Comparison of ENCODE assay signal across 28 cellular contexts in the genomic region with DNA sequence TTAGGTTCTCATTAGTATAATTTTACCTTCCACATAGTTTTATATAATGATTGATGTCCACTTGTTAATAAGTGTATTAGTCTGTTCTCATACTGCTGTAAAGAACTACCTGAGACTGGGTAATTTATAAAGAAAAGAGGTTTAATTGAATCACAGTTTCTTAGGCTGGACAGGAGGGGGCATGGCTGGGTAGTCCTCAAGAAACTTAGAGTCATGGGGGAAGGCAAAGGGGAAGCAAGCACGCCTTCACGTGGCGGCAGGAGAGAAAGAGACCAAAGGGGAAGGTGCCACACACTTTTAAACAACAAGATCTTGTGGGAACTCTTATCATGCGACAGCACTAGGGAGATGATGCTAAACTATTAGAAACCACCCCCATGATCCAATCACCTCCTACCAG. TPM values are rescaled to one million over a fixed set of nuclear protein-coding genes. Genes with fewer than 3 reads are reported as not detected.
DNase-seq lines count a peak whose midpoint lies in the region; ATAC-seq, FAIRE-seq and TF ChIP-seq lines count a peak whose summit lies in the region.
"Had no signal": no experiment of that assay in that cellular context is flagged by ENCODE, and none has a peak within 500 bp of the region (broad histone marks: within the 10 kb centered on the region; RNA-seq: fewer than 3 reads in every experiment).

No MANE protein-coding gene starts in this region.

- H3K9ac ChIP-seq in K562 (ENCODE audit: insufficient read depth in 1 of 2, low read depth in 2 of 2, low read length in 2 of 2) (no peak overlapping the region), iPS-20b (ENCODE audit: low read depth, low read length) (peak overlapping the region; percentile 29; the same call in 1 of the 2 replicates), kidney (ENCODE audit: low read length in 2 of 2) (no peak overlapping the region)
- H3K9ac ChIP-seq: BLaER1 treated with 17β-estradiol and CSF1 and Interleukin-3, amounts not matched to agents 10 nM and 100 nM had no signal

- H3K27me3 Mint-ChIP-seq in CD8-positive, alpha-beta memory T cell: no peaks in the 10 kb centered on the region
- H3K27me3 Mint-ChIP-seq: CD4-positive, alpha-beta T cell had no signal

- TF ChIP-seq EP300 in K562 (IDR thresholded peaks at IDR 0.05; ENCODE audit: low read length): no peak

- H3K4me1 ChIP-seq in K562 (replicated peaks in 1 of 2; ENCODE audit: control insufficient read depth in 2 of 2, insufficient read depth in 2 of 2, low read length in 2 of 2) (no peaks in the 10 kb centered on the region), iPS-20b (ENCODE audit: insufficient read depth, low read length) (no peaks in the 10 kb centered on the region), kidney (ENCODE audit: control insufficient read depth in 1 of 2, insufficient read depth in 1 of 2, low read depth in 1 of 2, low read length in 2 of 2) (no peaks in the 10 kb centered on the region)
- H3K4me1 ChIP-seq in CD8-positive, alpha-beta memory T cell (ENCODE audit: insufficient read depth, low read length): peaks cover 23% of the 10 kb centered on the region
- H3K4me1 ChIP-seq: A549 had no signal

- no peak for FAIRE-seq in K562 (lab: Jason Lieb, UNC)
- FAIRE-seq in kidney (lab: Jason Lieb, UNC): no peak
- FAIRE-seq: A549, GM12891, GM19239 had no signal

- H3K4me1 Mint-ChIP-seq in CD8-positive, alpha-beta memory T cell: peaks cover 26 to 47% (median 34%) of the 10 kb centered on the region in 3 donors

- H3K27ac Mint-ChIP-seq in CD8-positive, alpha-beta memory T cell: peak overlapping the region in 1 of 8 donors; percentile 77
- H3K27ac Mint-ChIP-seq: CD4-positive, alpha-beta T cell had no signal

- H3K9me1 ChIP-seq in K562 (ENCODE audit: control insufficient read depth, insufficient read depth, low read length): no peaks in the 10 kb centered on the region

- H3K36me3 ChIP-seq in K562 (ENCODE audit: control insufficient read depth, insufficient read depth, low read length) (no peaks in the 10 kb centered on the region), iPS-20b (ENCODE audit: insufficient read depth, low read depth, low read length) (peaks cover 19% of the 10 kb centered on the region), kidney (ENCODE audit: control insufficient read depth in 1 of 2, insufficient read depth in 2 of 2, low read length in 2 of 2) (peaks cover 0 to 2% of the 10 kb centered on the region in 2 donors), WERI-Rb-1 (no peaks in the 10 kb centered on the region)
- no peaks in the 10 kb centered on the region for H3K36me3 ChIP-seq in CD8-positive, alpha-beta memory T cell (ENCODE audit: insufficient read depth, low read length)
- H3K36me3 ChIP-seq: BLaER1 treated with 17β-estradiol and CSF1 and Interleukin-3, amounts not matched to agents 10 nM and 100 nM had no signal

- H3K36me3 Mint-ChIP-seq in CD8-positive, alpha-beta memory T cell: peaks cover 11 to 47% (median 14%) of the 10 kb centered on the region in 3 donors

- TF ChIP-seq POLR2A in K562 (conservative IDR thresholded peaks at IDR 0.05): no peak

- POLR2A ChIA-PET in K562 (lab: Yijun Ruan, JAX): no interaction called here
- POLR2A ChIA-PET in CD8-positive, alpha-beta memory T cell (lab: Charles Lee): no interaction called here

- H3K27ac ChIP-seq in K562 (ENCODE audit: extremely low read depth, low read depth, low read length) (no peak overlapping the region), iPS-20b (ENCODE audit: low read length) (no peak overlapping the region), kidney (ENCODE audit: low read depth in 2 of 2, low read length in 2 of 2) (no peak overlapping the region), WERI-Rb-1 (no peak overlapping the region)
- no peak overlapping the region for H3K27ac ChIP-seq in CD8-positive, alpha-beta memory T cell (ENCODE audit: low read depth, low read length)
- H3K27ac ChIP-seq: A549; BLaER1 treated with 17β-estradiol and CSF1 and Interleukin-3, amounts not matched to agents 10 nM and 100 nM; Peyer's patch had no signal

- no peaks in the 10 kb centered on the region for H3K27me3 ChIP-seq in K562 (ENCODE audit: control insufficient read depth in 2 of 2, insufficient read depth in 2 of 2, low read length in 2 of 2)
- no peaks in the 10 kb centered on the region for H3K27me3 ChIP-seq in iPS-20b (ENCODE audit: insufficient read depth, low read length)
- no peaks in the 10 kb centered on the region for H3K27me3 ChIP-seq in CD8-positive, alpha-beta memory T cell (ENCODE audit: insufficient read depth, low read length, poor library complexity, severe bottlenecking)
- H3K27me3 ChIP-seq in WERI-Rb-1 (ENCODE audit: insufficient read depth, low read depth, severe bottlenecking): no peaks in the 10 kb centered on the region
- H3K27me3 ChIP-seq: BLaER1 treated with 17β-estradiol and CSF1 and Interleukin-3, amounts not matched to agents 10 nM and 100 nM; Peyer's patch had no signal

- no peak overlapping the region for H2AFZ ChIP-seq in K562 (ENCODE audit: low read depth, low read length)

- TF ChIP-seq CTCF in K562 (IDR thresholded peaks at IDR 0.05 in 2 of 3, conservative IDR thresholded peaks at IDR 0.05 in 1 of 3; ENCODE audit: insufficient read depth in 2 of 3, low read depth in 1 of 3, low read length in 3 of 3): peak; percentile 26 to 86 (median 71); a peak in 4 of 6 replicates
- TF ChIP-seq CTCF in kidney (IDR thresholded peaks at IDR 0.05; ENCODE audit: borderline replicate concordance, extremely low read depth, insufficient read depth): no peak
- no peak for TF ChIP-seq CTCF in WERI-Rb-1 (IDR thresholded peaks at IDR 0.05; ENCODE audit: low read depth, low read length)

- H3K79me2 ChIP-seq in K562 (ENCODE audit: control insufficient read depth, insufficient read depth, low read length): no peaks in the 10 kb centered on the region

- no peaks in the 10 kb centered on the region for H3K9me3 Mint-ChIP-seq in CD8-positive, alpha-beta memory T cell
- H3K9me3 Mint-ChIP-seq: CD4-positive, alpha-beta T cell had no signal

- H3K9me3 ChIP-seq in K562 (replicated peaks; ENCODE audit: control insufficient read depth, insufficient read depth, low read depth, low read length) (no peaks in the 10 kb centered on the region), iPS-20b (ENCODE audit: insufficient read depth, low read depth, low read length) (no peaks in the 10 kb centered on the region), kidney (ENCODE audit: control insufficient read depth in 1 of 2, low read length in 2 of 2) (no peaks in the 10 kb centered on the region), WERI-Rb-1 (ENCODE audit: severe bottlenecking) (no peaks in the 10 kb centered on the region)
- no peaks in the 10 kb centered on the region for H3K9me3 ChIP-seq in CD8-positive, alpha-beta memory T cell (ENCODE audit: low read length)
- H3K9me3 ChIP-seq: A549; BLaER1 treated with 17β-estradiol and CSF1 and Interleukin-3, amounts not matched to agents 10 nM and 100 nM; Caco-2; Peyer's patch had no signal

- no TSS peak for BruUV-seq in K562 (replicated peaks; lab: Mats Ljungman, UMichigan)

- in situ Hi-C loops in K562 (cut with MboI): no loop called here

- ATAC-seq in K562: peak; percentile 87
- ATAC-seq: A549 had no signal

- CTCF ChIA-PET in K562 (lab: Yijun Ruan, JAX; ENCODE audit: low intra/inter-chr PET ratio): interaction anchor here (0.6 kb wide), 1 partner anchor 118 kb away, joined by 3 read pairs; no protein-coding TSS in a partner anchor
- CTCF ChIA-PET in CD8-positive, alpha-beta memory T cell (lab: Charles Lee): no interaction called here

- no peak overlapping the region for H3K4me3 ChIP-seq in Jurkat, Clone E6-1 (ENCODE audit: low read length)
- H3K4me3 ChIP-seq in K562 (no peak overlapping the region), iPS-20b (ENCODE audit: low read length) (no peak overlapping the region), kidney (ENCODE audit: low read length in 2 of 2) (no peak overlapping the region), WERI-Rb-1 (ENCODE audit: low read depth, low read length) (no peak overlapping the region)
- H3K4me3 ChIP-seq in CD8-positive, alpha-beta memory T cell (ENCODE audit: low read length): no peak overlapping the region
- H3K4me3 ChIP-seq: A549; BLaER1 treated with 17β-estradiol and CSF1 and Interleukin-3, amounts not matched to agents 10 nM and 100 nM; Peyer's patch had no signal

- 4% methylated on average over 4 of the region's 4 CpGs for WGBS in K562 (ENCODE audit: insufficient coverage, low coverage, missing lambda C conversion rate)

- no peak overlapping the region for H3K4me3 Mint-ChIP-seq in CD8-positive, alpha-beta memory T cell
- H3K4me3 Mint-ChIP-seq: CD4-positive, alpha-beta T cell had no signal

- no peak overlapping the region for H3K4me2 ChIP-seq in K562 (ENCODE audit: insufficient read depth, low read length)
- H3K4me2 ChIP-seq: A549; BLaER1 treated with 17β-estradiol and CSF1 and Interleukin-3, amounts not matched to agents 10 nM and 100 nM had no signal

- TF ChIP-seq RAD21 in K562 (CRISPR knock-in tag; conservative IDR thresholded peaks at IDR 0.05 in 1 of 2, IDR thresholded peaks at IDR 0.05 in 1 of 2): peak in 1 of 2 experiments; percentile 20; a peak in 2 of 4 replicates

- H4K20me1 ChIP-seq in K562 (replicated peaks; ENCODE audit: control insufficient read depth, insufficient read depth, low read length): no peaks in the 10 kb centered on the region
- H4K20me1 ChIP-seq: BLaER1 treated with 17β-estradiol and CSF1 and Interleukin-3, amounts not matched to agents 10 nM and 100 nM had no signal

- peak; percentile 3 for DNase-seq in Jurkat, Clone E6-1 (ENCODE audit: low read depth, low spot score)
- peak in 1 of 4 experiments; percentile 47 for DNase-seq in K562 (ENCODE audit: extremely low read depth in 1 of 4, low spot score in 3 of 4)
- DNase-seq in kidney: no peak
- DNase-seq in CD8-positive, alpha-beta memory T cell: no peak
- DNase-seq in OCI-M2 (lab: John Stamatoyannopoulos, UW; ENCODE audit: unreplicated experiment): no peak
- no peak for DNase-seq in WERI-Rb-1
- DNase-seq: AML-193; Caco-2; CD4-positive, alpha-beta T cell; DMS79; EL; GF-D8; HCEC 1CT; IMR-90; Karpas-422; NCI-H1092; NCI-H1417 treated with DMSO at 0.1 percent for 48 hours; NCI-H1694 treated with DMSO at 0.1 percent for 48 hours; NCI-H2081; NCI-H2227 treated with DMSO at 0.1 percent for 48 hours; NCI-H526 treated with DMSO at 0.1 percent for 48 hours; Peyer's patch; SHP77 treated with DMSO at 0.1 percent for 48 hours had no signal

- intact Hi-C loops in K562 (cut with micrococcal nuclease) (loop anchor here (5.0 kb wide), 1 partner anchor 121 kb away; no protein-coding TSS in a partner anchor), kidney (cut with DNase I) (no loop called here)

RNA-seq across cellular contexts. Expression of gene DZIP3, which starts 19.2 kb away (rescaled TPM):
- polyA plus RNA-seq in Jurkat, Clone E6-1 (2012; ENCODE audit: insufficient read depth, insufficient read length): 11.0 TPM
- total RNA-seq in K562 (2011; cell fraction: chromatin; rRNA removed; ENCODE audit: low replicate concordance): 4.1 and 23.9 TPM in 2 replicates
- 1.8 and 3.8 TPM in 2 replicates for total RNA-seq in K562 (2011; cell fraction: nucleolus; rRNA removed)
- total RNA-seq in K562 (2011; cell fraction: nucleoplasm; rRNA removed): 5.4 and 6.3 TPM in 2 replicates
- total RNA-seq in K562 (2014; rRNA removed) (3.2 and 3.5 TPM in 2 replicates), K562 (2014; rRNA removed; fragmentation: Illumina TruSeq; extraction: Trizol) (7.5 and 7.9 TPM in 2 replicates), K562 (2015; rRNA removed; fragmentation: Illumina TruSeq; extraction: Trizol) (6.3 and 7.3 TPM in 2 replicates), K562 (2021) (6.1 and 6.3 TPM in 2 replicates), kidney (15.5 TPM)
- polyA plus RNA-seq in K562 (2011; rRNA removed) (7.9 and 9.7 TPM in 2 replicates), K562 (2014; fragmentation: Illumina TruSeq; extraction: Trizol) (5.5 and 5.7 TPM in 2 replicates), K562 (2014; fragmentation: Nextera tagmentation; extraction: Ambion mirVana) (1 to 10 TPM; 4.4 to 5.2 TPM), K562 (2014; rRNA removed) (5.0 TPM in 2 replicates), kidney (ENCODE audit: insufficient read depth, low read depth, low replicate concordance) (9.4 TPM)
- 1.3 and 2.2 TPM in 2 replicates for polyA plus RNA-seq in K562 (2011; cell fraction: cytosol; rRNA removed)
- polyA plus RNA-seq in K562 (2011; cell fraction: nucleus; rRNA removed): 13.7 and 17.2 TPM in 2 replicates
- polyA plus RNA-seq in K562 (2012): 4.8 and 5.1 TPM in 2 replicates
- 11.7 and 12.5 TPM in 2 replicates for polyA minus RNA-seq in K562 (2011; rRNA and poly(A)+ RNA removed)
- polyA minus RNA-seq in K562 (2011; cell fraction: cytosol; rRNA and poly(A)+ RNA removed): 2.8 TPM in 2 replicates
- 8.2 and 15.1 TPM in 2 replicates for polyA minus RNA-seq in K562 (2011; cell fraction: nucleus; rRNA and poly(A)+ RNA removed)
- 10 to 100 TPM in 1 of 2 experiments, 1 to 10 TPM in 1; 8.6 to 10.5 TPM for total RNA-seq in CD8-positive, alpha-beta memory T cell
- polyA plus RNA-seq in CD8-positive, alpha-beta memory T cell: 14.3 TPM

RNA-seq across cellular contexts. Expression of gene CIP2A, which starts 19.5 kb away (rescaled TPM):
- 34.9 TPM for polyA plus RNA-seq in Jurkat, Clone E6-1 (2012; ENCODE audit: insufficient read depth, insufficient read length)
- 77.1 and 90.2 TPM in 2 replicates for total RNA-seq in K562 (2011; cell fraction: chromatin; rRNA removed; ENCODE audit: low replicate concordance)
- total RNA-seq in K562 (2011; cell fraction: nucleolus; rRNA removed): 19.5 and 30.4 TPM in 2 replicates
- 26.7 and 41.6 TPM in 2 replicates for total RNA-seq in K562 (2011; cell fraction: nucleoplasm; rRNA removed)
- total RNA-seq in K562 (2014; rRNA removed) (22.4 and 41.7 TPM in 2 replicates), K562 (2014; rRNA removed; fragmentation: Illumina TruSeq; extraction: Trizol) (32.6 and 37.3 TPM in 2 replicates), K562 (2015; rRNA removed; fragmentation: Illumina TruSeq; extraction: Trizol) (28.4 and 31.7 TPM in 2 replicates), K562 (2021) (31.5 and 31.8 TPM in 2 replicates), kidney (3.5 TPM)
- polyA plus RNA-seq in K562 (2011; rRNA removed) (22.3 and 32.7 TPM in 2 replicates), K562 (2014; fragmentation: Illumina TruSeq; extraction: Trizol) (29.3 and 31.0 TPM in 2 replicates), K562 (2014; fragmentation: Nextera tagmentation; extraction: Ambion mirVana) (10 to 100 TPM; 10.5 to 17.9 TPM), K562 (2014; rRNA removed) (19.9 and 27.8 TPM in 2 replicates), kidney (ENCODE audit: insufficient read depth, low read depth, low replicate concordance) (0.82 TPM)
- polyA plus RNA-seq in K562 (2011; cell fraction: cytosol; rRNA removed): 8.8 and 12.9 TPM in 2 replicates
- polyA plus RNA-seq in K562 (2011; cell fraction: nucleus; rRNA removed): 68.6 and 92.8 TPM in 2 replicates
- polyA plus RNA-seq in K562 (2012): 13.9 and 33.1 TPM in 2 replicates
- polyA minus RNA-seq in K562 (2011; rRNA and poly(A)+ RNA removed): 110 and 121 TPM in 2 replicates
- polyA minus RNA-seq in K562 (2011; cell fraction: cytosol; rRNA and poly(A)+ RNA removed): 18.1 and 21.7 TPM in 2 replicates
- polyA minus RNA-seq in K562 (2011; cell fraction: nucleus; rRNA and poly(A)+ RNA removed): 82.1 and 126 TPM in 2 replicates
- 10 to 100 TPM; 41.7 to 42.6 TPM for total RNA-seq in CD8-positive, alpha-beta memory T cell
- 3.5 TPM for polyA plus RNA-seq in CD8-positive, alpha-beta memory T cell

Comparison
In these comparisons a context has a peak if more than half of its experiments do, and no peak if none do; other contexts are left out.
1. CTCF ChIP-seq: peak in K562 (3 of 3); none in kidney (single experiment) and WERI-Rb-1 (single experiment).